In genomic region chr19:40974633-40975037, GRCh38 we compare ENCODE assay signal across 9 cellular contexts. TPM values are rescaled to one million over a fixed set of nuclear protein-coding genes. Genes with fewer than 3 reads are reported as not detected.
DNase-seq lines count a peak whose midpoint lies in the region; ATAC-seq, FAIRE-seq and TF ChIP-seq lines count a peak whose summit lies in the region.
"Had no signal": no experiment of that assay in that cellular context is flagged by ENCODE, and none has a peak within 500 bp of the region (broad histone marks: within the 10 kb centered on the region; RNA-seq: fewer than 3 reads in every experiment).

No MANE protein-coding gene starts in this region.

- H3K9me3 ChIP-seq in astrocyte (ENCODE audit: insufficient read depth, low read depth, low read length) (no peaks in the 10 kb centered on the region), hepatocyte (ENCODE audit: low read depth) (no peaks in the 10 kb centered on the region), small intestine (ENCODE audit: control insufficient read depth, low read depth) (no peaks in the 10 kb centered on the region)

- peaks cover 14% of the 10 kb centered on the region for H3K27me3 Mint-ChIP-seq in astrocyte (ENCODE audit: low read depth, unreplicated experiment)

- H3K36me3 ChIP-seq in GM06990 (ENCODE audit: control insufficient read depth, insufficient read depth, low read length) (no peaks in the 10 kb centered on the region), astrocyte (ENCODE audit: insufficient read depth, low read length) (no peaks in the 10 kb centered on the region), hepatocyte (replicated peaks; ENCODE audit: insufficient read depth, low read depth) (no peaks in the 10 kb centered on the region), small intestine (ENCODE audit: control insufficient read depth in 2 of 2, insufficient read depth in 2 of 2, low read length in 2 of 2) (no peaks in the 10 kb centered on the region)

- no peak overlapping the region for H3K9ac ChIP-seq in astrocyte (ENCODE audit: low read length)

- no peak overlapping the region for H3K27ac Mint-ChIP-seq in astrocyte (ENCODE audit: unreplicated experiment)

- no peaks in the 10 kb centered on the region for H3K36me3 Mint-ChIP-seq in astrocyte (ENCODE audit: low read depth, unreplicated experiment)

- no peak overlapping the region for H3K4me3 Mint-ChIP-seq in astrocyte (ENCODE audit: unreplicated experiment)

- H3K4me1 ChIP-seq in astrocyte (ENCODE audit: insufficient read depth, low read length) (no peaks in the 10 kb centered on the region), hepatocyte (ENCODE audit: insufficient read depth) (no peaks in the 10 kb centered on the region), small intestine (ENCODE audit: control insufficient read depth in 2 of 2, insufficient read depth in 1 of 2, low read depth in 1 of 2, low read length in 1 of 2) (peaks cover 0 to 2% of the 10 kb centered on the region in 2 donors)

- H2AFZ ChIP-seq in astrocyte (ENCODE audit: low read depth, low read length) (no peak overlapping the region), hepatocyte (no peak overlapping the region)

- ATAC-seq in HG03342 (IDR thresholded peaks at IDR 0.05; ENCODE audit: unreplicated experiment): no peak
- ATAC-seq in HG02885 (IDR thresholded peaks at IDR 0.05; ENCODE audit: poor library complexity, unreplicated experiment): no peak

- H3K4me2 ChIP-seq in astrocyte (ENCODE audit: low read length) (no peak overlapping the region), hepatocyte (no peak overlapping the region)

- H3K4me1 Mint-ChIP-seq in astrocyte (ENCODE audit: low read depth, unreplicated experiment): no peaks in the 10 kb centered on the region

- no peak overlapping the region for H3K4me3 ChIP-seq in GM06990 (replicated peaks; ENCODE audit: low read depth, low read length)
- H3K4me3 ChIP-seq in astrocyte (ENCODE audit: insufficient read depth, low read depth, low read length): no peak overlapping the region
- H3K4me3 ChIP-seq in hepatocyte: no peak overlapping the region
- H3K4me3 ChIP-seq in small intestine (ENCODE audit: low read depth in 1 of 2, low read length in 2 of 2): no peak overlapping the region

- H3K79me2 ChIP-seq in astrocyte (ENCODE audit: insufficient read depth, low read length): no peaks in the 10 kb centered on the region
- no peaks in the 10 kb centered on the region for H3K79me2 ChIP-seq in hepatocyte

- H4K20me1 ChIP-seq in astrocyte (ENCODE audit: insufficient read depth, low read length) (no peaks in the 10 kb centered on the region), hepatocyte (ENCODE audit: insufficient read depth, poor library complexity, severe bottlenecking) (no peaks in the 10 kb centered on the region)

- WGBS in hepatocyte (ENCODE audit: low lambda C conversion rate, missing lambda C conversion rate): 38% methylated on average over 4 of the region's 4 CpGs
- 15 to 20% (median 16%) methylated on average over 4 of the region's 4 CpGs for WGBS in small intestine, 3 donors

- peaks cover 5% of the 10 kb centered on the region for H3K9me3 Mint-ChIP-seq in astrocyte (ENCODE audit: unreplicated experiment)

- peak; percentile 78 for TF ChIP-seq CTCF in GM06990 (IDR thresholded peaks at IDR 0.05; ENCODE audit: insufficient read depth, low read length, poor library complexity, severe bottlenecking)
- TF ChIP-seq CTCF in astrocyte (IDR thresholded peaks at IDR 0.05; ENCODE audit: insufficient read depth, low read depth, low read length): peak; percentile 71
- TF ChIP-seq CTCF in hepatocyte (IDR thresholded peaks at IDR 0.05; ENCODE audit: poor library complexity): peak; percentile 77

- H3K27me3 ChIP-seq in GM06990 (replicated peaks; ENCODE audit: control insufficient read depth, insufficient read depth, low read length) (no peaks in the 10 kb centered on the region), astrocyte (ENCODE audit: insufficient read depth, low read length) (no peaks in the 10 kb centered on the region), hepatocyte (no peaks in the 10 kb centered on the region), small intestine (ENCODE audit: control insufficient read depth in 2 of 2, insufficient read depth in 2 of 2, low read length in 2 of 2) (peaks cover 0 to 6% of the 10 kb centered on the region in 2 donors)

- DNase-seq in GM06990 (ENCODE audit: extremely low read depth, insufficient read length): no peak
- peak; percentile 41 for DNase-seq in NCI-H1048 (lab: John Stamatoyannopoulos, UW)
- peak; percentile 44 for DNase-seq in T-helper 22 cell (ENCODE audit: low read depth)
- DNase-seq in astrocyte (ENCODE audit: low read depth): peak; percentile 39
- DNase-seq in hepatocyte (ENCODE audit: low spot score): peak; percentile 84
- DNase-seq in small intestine: peak; percentile 81

- FAIRE-seq in astrocyte (lab: Jason Lieb, UNC) (no peak), small intestine (lab: Jason Lieb, UNC) (no peak)
- FAIRE-seq: islet of Langerhans had no signal

- no peak overlapping the region for H3K27ac ChIP-seq in astrocyte (ENCODE audit: low read depth, low read length)
- no peak overlapping the region for H3K27ac ChIP-seq in hepatocyte
- no peak overlapping the region for H3K27ac ChIP-seq in small intestine (ENCODE audit: low read depth in 1 of 2, low read length in 1 of 2)

- H3K9me2 ChIP-seq in hepatocyte (replicated peaks; ENCODE audit: insufficient read depth): no peaks in the 10 kb centered on the region

RNA-seq across cellular contexts. Expression of gene CYP2B6, which starts 16.4 kb away (rescaled TPM):
- total RNA-seq in astrocyte (not detected in 2 replicates), hepatocyte (1.2 and 1.7 TPM in 2 replicates)
- polyA plus RNA-seq in hepatocyte (0.88 and 1.0 TPM in 2 replicates), small intestine (1 to 10 TPM; 3.8 to 9.7 (median 4.0) TPM)
